ENCODE assay signal across 27 cellular contexts in genomic region chr15:26325495-26325894, GRCh38.
"Had no signal": no experiment of that assay in that cellular context is flagged by ENCODE, and none has a peak within 500 bp of the region (broad histone marks: within the 10 kb centered on the region; RNA-seq: fewer than 3 reads in every experiment).

No MANE protein-coding gene starts in this region.

- H3K36me3 ChIP-seq: breast epithelium, left lung, stomach, suprapubic skin, tibial nerve, uterus had no signal

- H3K4me3 Mint-ChIP-seq: activated CD4-positive, alpha-beta memory T cell treated with anti-CD3 and anti-CD28 coated beads, Interleukin-2, amount 10 ng/mL, durations not matched to agents 7 days and 5 days; activated CD4-positive, alpha-beta T cell treated with anti-CD3 and anti-CD28 coated beads, Interleukin-2, amount 10 ng/mL, durations not matched to agents 24 days and 14 days; activated naive CD4-positive, alpha-beta T cell treated with anti-CD3 and anti-CD28 coated beads for 36 hours; activated naive CD8-positive, alpha-beta T cell treated with anti-CD3 and anti-CD28 coated beads, Interleukin-2, amount 10 ng/mL, durations not matched to agents 7 days and 5 days; activated T-cell treated with anti-CD3 and anti-CD28 coated beads, Interleukin-2, amount 50 U/mL, for 72 hours; central memory CD8-positive, alpha-beta T cell; immature natural killer cell; naive thymus-derived CD4-positive, alpha-beta T cell; neural crest cell; stimulated activated memory B cell treated with anti-CD40 and anti-IgM and Interleukin-4, amounts not matched to agents 10 μg/mL and 1 μg/mL and 100 μg/mL, for 72 hours had no signal

- H3K4me3 ChIP-seq: breast epithelium, left lung, lung, smooth muscle cell, stomach, suprapubic skin, tibial nerve, uterus had no signal

- H3K9me3 ChIP-seq: breast epithelium, suprapubic skin, tibial nerve, uterus had no signal

- H3K27me3 ChIP-seq: breast epithelium, left lung, stomach, suprapubic skin, tibial nerve, uterus had no signal

- DNase-seq: activated CD4-positive, alpha-beta memory T cell treated with anti-CD3 and anti-CD28 coated beads, Interleukin-2, amount 10 ng/mL, durations not matched to agents 7 days and 5 days; activated CD4-positive, alpha-beta T cell treated with anti-CD3 and anti-CD28 coated beads, Interleukin-2, amount 10 ng/mL, durations not matched to agents 24 days and 14 days; activated effector memory CD4-positive, alpha-beta T cell treated with Interleukin-2 at 50 U/mL for 16 hours; activated naive CD4-positive, alpha-beta T cell treated with anti-CD3 and anti-CD28 coated beads for 36 hours; activated naive CD8-positive, alpha-beta T cell treated with anti-CD3 and anti-CD28 coated beads, Interleukin-2, amount 10 ng/mL, durations not matched to agents 7 days and 5 days; activated T-cell treated with anti-CD3 and anti-CD28 coated beads, Interleukin-2, amount 50 U/mL, for 72 hours; amniotic stem cell; effector memory CD4-positive, alpha-beta T cell; foreskin melanocyte; immature natural killer cell; left lung; naive thymus-derived CD4-positive, alpha-beta T cell; occipital lobe; stimulated activated CD4-positive, alpha-beta T cell treated with anti-CD3 and anti-CD28 coated beads, Interleukin-15, amount 100 ng/mL, for 24 hours; stomach; uterus had no signal

- ATAC-seq: activated CD4-positive, CD25-positive, alpha-beta regulatory T cell treated with anti-CD3 and anti-CD28 coated beads, Interleukin-2, amount 50 U/mL, for 24 hours; activated T-cell treated with anti-CD3 and anti-CD28 coated beads, Interleukin-2, amount 50 U/mL, for 72 hours; esophagus mucosa; left lung; naive thymus-derived CD4-positive, alpha-beta T cell; sciatic nerve; stimulated activated memory B cell treated with anti-CD40 and anti-IgM and Interleukin-4, amounts not matched to agents 10 μg/mL and 1 μg/mL and 100 μg/mL, for 72 hours had no signal

- H3K27me3 Mint-ChIP-seq: activated CD4-positive, alpha-beta memory T cell treated with anti-CD3 and anti-CD28 coated beads, Interleukin-2, amount 10 ng/mL, durations not matched to agents 7 days and 5 days; activated CD4-positive, alpha-beta T cell treated with anti-CD3 and anti-CD28 coated beads, Interleukin-2, amount 10 ng/mL, durations not matched to agents 24 days and 14 days; activated naive CD8-positive, alpha-beta T cell treated with anti-CD3 and anti-CD28 coated beads, Interleukin-2, amount 10 ng/mL, durations not matched to agents 7 days and 5 days; central memory CD8-positive, alpha-beta T cell; stimulated activated memory B cell treated with anti-CD40 and anti-IgM and Interleukin-4, amounts not matched to agents 10 μg/mL and 1 μg/mL and 100 μg/mL, for 72 hours had no signal

- H3K27ac ChIP-seq: breast epithelium, left lung, stomach, suprapubic skin, tibial nerve, uterus had no signal

- H3K27ac Mint-ChIP-seq: activated CD4-positive, alpha-beta memory T cell treated with anti-CD3 and anti-CD28 coated beads, Interleukin-2, amount 10 ng/mL, durations not matched to agents 7 days and 5 days; activated CD4-positive, alpha-beta T cell treated with anti-CD3 and anti-CD28 coated beads, Interleukin-2, amount 10 ng/mL, durations not matched to agents 24 days and 14 days; activated naive CD4-positive, alpha-beta T cell treated with anti-CD3 and anti-CD28 coated beads for 36 hours; activated naive CD8-positive, alpha-beta T cell treated with anti-CD3 and anti-CD28 coated beads, Interleukin-2, amount 10 ng/mL, durations not matched to agents 7 days and 5 days; activated T-cell treated with anti-CD3 and anti-CD28 coated beads, Interleukin-2, amount 50 U/mL, for 72 hours; immature natural killer cell; naive thymus-derived CD4-positive, alpha-beta T cell; stimulated activated memory B cell treated with anti-CD40 and anti-IgM and Interleukin-4, amounts not matched to agents 10 μg/mL and 1 μg/mL and 100 μg/mL, for 72 hours had no signal

- H3K9me3 Mint-ChIP-seq: activated naive CD8-positive, alpha-beta T cell treated with anti-CD3 and anti-CD28 coated beads, Interleukin-2, amount 10 ng/mL, durations not matched to agents 7 days and 5 days; neural crest cell had no signal

- H3K4me1 Mint-ChIP-seq: activated CD4-positive, alpha-beta memory T cell treated with anti-CD3 and anti-CD28 coated beads, Interleukin-2, amount 10 ng/mL, durations not matched to agents 7 days and 5 days; activated CD4-positive, alpha-beta T cell treated with anti-CD3 and anti-CD28 coated beads, Interleukin-2, amount 10 ng/mL, durations not matched to agents 24 days and 14 days; activated naive CD8-positive, alpha-beta T cell treated with anti-CD3 and anti-CD28 coated beads, Interleukin-2, amount 10 ng/mL, durations not matched to agents 7 days and 5 days; central memory CD8-positive, alpha-beta T cell; immature natural killer cell; naive thymus-derived CD4-positive, alpha-beta T cell; stimulated activated memory B cell treated with anti-CD40 and anti-IgM and Interleukin-4, amounts not matched to agents 10 μg/mL and 1 μg/mL and 100 μg/mL, for 72 hours had no signal

- H3K4me1 ChIP-seq: breast epithelium, left lung, stomach, suprapubic skin, tibial nerve, uterus had no signal

- H3K36me3 Mint-ChIP-seq: activated naive CD8-positive, alpha-beta T cell treated with anti-CD3 and anti-CD28 coated beads, Interleukin-2, amount 10 ng/mL, durations not matched to agents 7 days and 5 days; immature natural killer cell; naive thymus-derived CD4-positive, alpha-beta T cell; stimulated activated memory B cell treated with anti-CD40 and anti-IgM and Interleukin-4, amounts not matched to agents 10 μg/mL and 1 μg/mL and 100 μg/mL, for 72 hours had no signal

- H3K4me2 ChIP-seq: smooth muscle cell had no signal
